In the genomic region with DNA sequence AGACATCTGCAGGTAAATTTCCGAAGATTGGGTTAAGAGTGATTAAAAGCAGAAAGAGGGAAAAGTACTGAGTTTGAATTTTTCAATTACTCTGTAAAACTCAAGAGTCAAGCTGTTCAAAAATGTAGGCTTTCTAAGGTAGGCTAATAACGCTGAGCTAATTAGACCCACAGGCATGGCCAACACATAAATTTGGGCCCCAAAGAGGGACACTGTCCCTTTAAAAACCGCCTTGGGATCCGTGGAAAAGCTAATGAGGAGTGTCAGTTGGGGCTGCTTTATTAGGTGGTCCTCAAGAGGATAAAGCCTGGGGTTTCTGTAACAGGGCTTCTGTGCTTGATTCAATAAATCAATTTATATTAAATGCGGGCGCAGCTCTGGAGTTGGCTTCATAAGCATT, we compare ENCODE assay signal across 13 cellular contexts.
DNase-seq lines count a peak whose midpoint lies in the region; ATAC-seq, FAIRE-seq and TF ChIP-seq lines count a peak whose summit lies in the region.
"Had no signal": no experiment of that assay in that cellular context is flagged by ENCODE, and none has a peak within 500 bp of the region (broad histone marks: within the 10 kb centered on the region; RNA-seq: fewer than 3 reads in every experiment).

No MANE protein-coding gene starts in this region.

- H3K79me2 ChIP-seq in mesendoderm (ENCODE audit: control insufficient read depth, insufficient read depth, low read length): no peaks in the 10 kb centered on the region

- peak overlapping the region; percentile 51 for H3K18ac ChIP-seq in mesendoderm (ENCODE audit: low read length)

- intact Hi-C loops in activated CD8-positive, alpha-beta T cell treated with anti-CD3 and anti-CD28 coated beads for 36 hours (cut with micrococcal nuclease): no loop called here

- CTCF ChIA-PET in activated CD8-positive, alpha-beta T cell treated with anti-CD3 and anti-CD28 coated beads for 36 hours (lab: Charles Lee): interaction anchor here (1.0 to 1.7 kb wide), 3 partner anchors 85 to 277 kb away, joined by 3 read pairs; no protein-coding TSS in a partner anchor

- H3K4me3 ChIP-seq in adipocyte (ENCODE audit: low read length) (no peak overlapping the region), mesendoderm (ENCODE audit: low read length) (no peak overlapping the region), stomach smooth muscle (ENCODE audit: low read length in 2 of 2) (no peak overlapping the region)

- H3K27me3 ChIP-seq in adipocyte (replicated peaks; ENCODE audit: control insufficient read depth, insufficient read depth, low read length) (no peaks in the 10 kb centered on the region), mesendoderm (ENCODE audit: insufficient read depth, low read length, poor library complexity) (no peaks in the 10 kb centered on the region), stomach smooth muscle (ENCODE audit: control insufficient read depth in 1 of 2, insufficient read depth in 2 of 2, low read length in 2 of 2) (no peaks in the 10 kb centered on the region)

- H3K36me3 Mint-ChIP-seq in activated CD8-positive, alpha-beta T cell treated with anti-CD3 and anti-CD28 coated beads for 36 hours (ENCODE audit: low read depth): no peaks in the 10 kb centered on the region

- no peaks in the 10 kb centered on the region for H3K79me1 ChIP-seq in mesendoderm (ENCODE audit: low read length)

- H3K4me2 ChIP-seq in mesendoderm (ENCODE audit: low read length): no peak overlapping the region

- POLR2A ChIA-PET in activated CD8-positive, alpha-beta T cell treated with anti-CD3 and anti-CD28 coated beads for 36 hours (lab: Charles Lee): no interaction called here

- no peaks in the 10 kb centered on the region for H3K27me3 Mint-ChIP-seq in activated CD8-positive, alpha-beta T cell treated with anti-CD3 and anti-CD28 coated beads for 36 hours

- FAIRE-seq in G401.6 (lab: Jason Lieb, UNC): peak; percentile 99
- FAIRE-seq: H54 had no signal

- no peak overlapping the region for H2AK5ac ChIP-seq in mesendoderm (ENCODE audit: low read length)

- no peak overlapping the region for H4K8ac ChIP-seq in mesendoderm (ENCODE audit: low read depth, low read length)

- H3K4me1 ChIP-seq in adipocyte (ENCODE audit: control insufficient read depth, insufficient read depth, low read length): peaks cover 49% of the 10 kb centered on the region
- peaks cover 25% of the 10 kb centered on the region for H3K4me1 ChIP-seq in mesendoderm (ENCODE audit: control insufficient read depth, low read depth, low read length)
- H3K4me1 ChIP-seq in stomach smooth muscle (ENCODE audit: control insufficient read depth, insufficient read depth, low read length): peaks cover 35% of the 10 kb centered on the region

- H3K9me3 ChIP-seq in adipocyte (ENCODE audit: control insufficient read depth, low read length): no peaks in the 10 kb centered on the region
- no peaks in the 10 kb centered on the region for H3K9me3 ChIP-seq in stomach smooth muscle (ENCODE audit: control insufficient read depth in 2 of 2, low read length in 2 of 2)

- no peak overlapping the region for H3K23ac ChIP-seq in mesendoderm (ENCODE audit: low read length)

- H3K4ac ChIP-seq in mesendoderm (ENCODE audit: low read depth, low read length): no peak overlapping the region

- no peak for TF ChIP-seq CTCF in activated CD8-positive, alpha-beta T cell treated with anti-CD3 and anti-CD28 coated beads for 36 hours (IDR thresholded peaks at IDR 0.05)

- WGBS in mesendoderm (ENCODE audit: extremely low coverage, insufficient coverage, low lambda C conversion rate): no CpG with 5 or more reads among the region's 6 CpGs

- H3K36me3 ChIP-seq in adipocyte (ENCODE audit: control insufficient read depth, insufficient read depth, low read length, severe bottlenecking): no peaks in the 10 kb centered on the region
- no peaks in the 10 kb centered on the region for H3K36me3 ChIP-seq in mesendoderm (ENCODE audit: control insufficient read depth, insufficient read depth, low read length)
- no peaks in the 10 kb centered on the region for H3K36me3 ChIP-seq in stomach smooth muscle (ENCODE audit: control insufficient read depth in 2 of 2, insufficient read depth in 2 of 2, low read length in 2 of 2)

- no peak overlapping the region for H4K5ac ChIP-seq in mesendoderm (ENCODE audit: low read length)

- no peaks in the 10 kb centered on the region for H3K4me1 Mint-ChIP-seq in activated CD8-positive, alpha-beta T cell treated with anti-CD3 and anti-CD28 coated beads for 36 hours (ENCODE audit: low read depth)

- H2BK5ac ChIP-seq in mesendoderm (ENCODE audit: low read length): no peak overlapping the region

- H3K4me3 Mint-ChIP-seq in activated CD8-positive, alpha-beta T cell treated with anti-CD3 and anti-CD28 coated beads for 36 hours: no peak overlapping the region

- H2BK120ac ChIP-seq in mesendoderm (ENCODE audit: low read depth, low read length): no peak overlapping the region

- no peak for DNase-seq in adipocyte (ENCODE audit: low read depth)
- DNase-seq in mesendoderm: no peak
- DNase-seq in islet precursor cell: no peak
- DNase-seq in activated CD8-positive, alpha-beta T cell treated with anti-CD3 and anti-CD28 coated beads for 36 hours: no peak
- DNase-seq: ACHN, COR-L47, DMS153, NCI-H1930, PC-3 had no signal

- peak overlapping the region; percentile 60 for H2BK15ac ChIP-seq in mesendoderm (replicated peaks; ENCODE audit: low read depth)

- H3K9me3 Mint-ChIP-seq in activated CD8-positive, alpha-beta T cell treated with anti-CD3 and anti-CD28 coated beads for 36 hours: no peaks in the 10 kb centered on the region

- H3K56ac ChIP-seq in mesendoderm (ENCODE audit: low read length): no peak overlapping the region

- no peak overlapping the region for H3K27ac ChIP-seq in mesendoderm (ENCODE audit: low read depth, low read length)
- H3K27ac ChIP-seq in stomach smooth muscle (ENCODE audit: low read length): peak overlapping the region; percentile 18

- H3K9ac ChIP-seq in adipocyte (ENCODE audit: low read length) (peak overlapping the region; percentile 40), mesendoderm (ENCODE audit: low read length) (no peak overlapping the region), stomach smooth muscle (ENCODE audit: low read length in 2 of 2) (no peak overlapping the region)

- no peak for ATAC-seq in GM19395 (IDR thresholded peaks at IDR 0.05; ENCODE audit: unreplicated experiment)
- no peak for ATAC-seq in activated CD8-positive, alpha-beta T cell treated with anti-CD3 and anti-CD28 coated beads for 36 hours
- ATAC-seq: PC-3 had no signal

- no peak overlapping the region for H3K27ac Mint-ChIP-seq in activated CD8-positive, alpha-beta T cell treated with anti-CD3 and anti-CD28 coated beads for 36 hours
